39 cellular contexts compared by ENCODE assay signal in genomic region chr22:32312748-32313147, GRCh38. TPM values are rescaled to one million over a fixed set of nuclear protein-coding genes. Genes with fewer than 3 reads are reported as not detected.
"Had no signal": no experiment of that assay in that cellular context is flagged by ENCODE, and none has a peak within 500 bp of the region (broad histone marks: within the 10 kb centered on the region; RNA-seq: fewer than 3 reads in every experiment).

No MANE protein-coding gene starts in this region.

- H3K4me2 ChIP-seq: KMS-11 had no signal

- H3K9ac ChIP-seq: KMS-11 had no signal

- DNase-seq: Karpas-422, Kasumi-1, KG1, MG63, MM.1S, MV-4-11, NCI-H1048, NCI-H1092, NCI-H1092 treated with DMSO at 0.1 percent for 48 hours, NCI-H1105, NCI-H1105 treated with DMSO at 0.1 percent for 48 hours, NCI-H1417, NCI-H1417 treated with DMSO at 0.1 percent for 48 hours, NCI-H1436, NCI-H1436 treated with DMSO at 0.1 percent for 48 hours, NCI-H146, NCI-H1694, NCI-H1694 treated with DMSO at 0.1 percent for 48 hours, NCI-H187, NCI-H187 treated with DMSO at 0.1 percent for 48 hours, NCI-H1930, NCI-H2029, NCI-H2029 treated with DMSO at 0.1 percent for 48 hours, NCI-H2081, NCI-H2081 treated with DMSO at 0.1 percent for 48 hours, NCI-H2107, NCI-H2171, NCI-H2171 treated with DMSO at 0.1 percent for 48 hours, NCI-H2227 treated with DMSO at 0.1 percent for 48 hours, NCI-H226, NCI-H345, NCI-H446, NCI-H446 treated with DMSO at 0.1 percent for 48 hours, NCI-H510A had no signal

- H3K36me3 ChIP-seq: MG63 had no signal

- H3K9me3 ChIP-seq: MG63 had no signal

- H3K27me3 ChIP-seq: MG63 had no signal

- H3K27ac ChIP-seq: KMS-11 had no signal

- H3K4me3 ChIP-seq: MG63 had no signal

RNA-seq across cellular contexts. Expression of gene RFPL3, which starts 44.9 kb away (rescaled TPM):
- total RNA-seq: LHCN-M2, M059J, MCF 10A, NCI-H460 had no signal

RNA-seq across cellular contexts. Expression of gene SLC5A4, which starts 57.6 kb away (rescaled TPM):
- total RNA-seq: LHCN-M2, M059J, MCF 10A, NCI-H460 had no signal
